In genomic region chr17:77772899-77773358, GRCh38 we compare ENCODE assay signal across 12 cellular contexts.
DNase-seq lines count a peak whose midpoint lies in the region; ATAC-seq and TF ChIP-seq lines count a peak whose summit lies in the region.
"Had no signal": no experiment of that assay in that cellular context is flagged by ENCODE, and none has a peak within 500 bp of the region (broad histone marks: within the 10 kb centered on the region; RNA-seq: fewer than 3 reads in every experiment).

No MANE protein-coding gene starts in this region.

- H3K4me3 Mint-ChIP-seq in T-helper 17 cell, result peak overlapping the region; percentile 33
- H3K4me3 Mint-ChIP-seq in immature natural killer cell, result peak overlapping the region in 4 of 5 donors; percentile 35 to 43 (median 39)
- no peak overlapping the region for H3K4me3 Mint-ChIP-seq in type B pancreatic cell

- intact Hi-C loops in adrenal gland (cut with DNase I), result no loop called here

- no peaks in the 10 kb centered on the region for H3K27me3 Mint-ChIP-seq in T-helper 17 cell
- H3K27me3 Mint-ChIP-seq in immature natural killer cell (ENCODE audit: low read depth in 3 of 3), result peaks cover 5 to 9% (median 9%) of the 10 kb centered on the region in 3 donors
- H3K27me3 Mint-ChIP-seq in type B pancreatic cell, result peaks cover 25% of the 10 kb centered on the region

- TF ChIP-seq CTCF in type B pancreatic cell (conservative IDR thresholded peaks at IDR 0.05) (no peak), adrenal gland (IDR thresholded peaks at IDR 0.05) (no peak)

- peak overlapping the region; percentile 68 for H3K27ac Mint-ChIP-seq in T-helper 17 cell
- H3K27ac Mint-ChIP-seq in immature natural killer cell, result peak overlapping the region in 5 of 6 donors; percentile 44 to 89 (median 62)
- H3K27ac Mint-ChIP-seq in type B pancreatic cell, result peak overlapping the region; percentile 73

- no peak overlapping the region for H3K27ac ChIP-seq in adrenal gland
- H3K27ac ChIP-seq: PC-9 had no signal

- no peak for TF ChIP-seq POLR2A in adrenal gland (IDR thresholded peaks at IDR 0.05)

- no peaks in the 10 kb centered on the region for H3K27me3 ChIP-seq in adrenal gland

- no peaks in the 10 kb centered on the region for H3K36me3 Mint-ChIP-seq in T-helper 17 cell (ENCODE audit: low read depth)
- H3K36me3 Mint-ChIP-seq in immature natural killer cell, result no peaks in the 10 kb centered on the region
- H3K36me3 Mint-ChIP-seq in type B pancreatic cell, result no peaks in the 10 kb centered on the region

- H3K4me1 ChIP-seq in adrenal gland (replicated peaks in 1 of 2), result no peaks in the 10 kb centered on the region

- no peaks in the 10 kb centered on the region for H3K36me3 ChIP-seq in adrenal gland (replicated peaks in 1 of 2)

- ATAC-seq in T-helper 17 cell, result peak; percentile 22

- H3K4me1 Mint-ChIP-seq in T-helper 17 cell, result peaks cover 15% of the 10 kb centered on the region
- H3K4me1 Mint-ChIP-seq in immature natural killer cell, result peaks cover 13 to 18% of the 10 kb centered on the region in 2 donors
- H3K4me1 Mint-ChIP-seq in type B pancreatic cell (ENCODE audit: unreplicated experiment), result peaks cover 12% of the 10 kb centered on the region

- no peaks in the 10 kb centered on the region for H3K9me3 ChIP-seq in T-helper 17 cell (ENCODE audit: control insufficient read depth, low read length, poor library complexity, severe bottlenecking)
- H3K9me3 ChIP-seq in adrenal gland (replicated peaks in 1 of 3), result no peaks in the 10 kb centered on the region

- DNase-seq in activated gamma-delta T cell treated with Interleukin-2 at 50 U/mL for 16 hours (peak; percentile 10), activated gamma-delta T cell (lab: John Stamatoyannopoulos, UW) (no peak), T-helper 17 cell (no peak), immature natural killer cell (peak in 1 of 3 donors; percentile 15), type B pancreatic cell (ENCODE audit: extremely low spot score, unreplicated experiment) (no peak), adrenal gland (no peak), NCI-H1105 (lab: John Stamatoyannopoulos, UW) (no peak)
- no peak for DNase-seq in stimulated activated CD4-positive, alpha-beta T cell treated with anti-CD3 and anti-CD28 coated beads, Interleukin-2, amount 100 ng/mL, for 24 hours
- DNase-seq: cortex of kidney, GOT3, NCI-H345 had no signal

- H3K4me3 ChIP-seq in adrenal gland, result no peak overlapping the region
- H3K4me3 ChIP-seq: PC-9 had no signal

- H3K9me3 Mint-ChIP-seq in immature natural killer cell (no peaks in the 10 kb centered on the region), type B pancreatic cell (no peaks in the 10 kb centered on the region)

- 65 to 76% (median 69%) methylated on average over 5 to 6 of the region's 6 CpGs for WGBS in adrenal gland, 4 donors
